Comparison of ENCODE assay signal across 14 cellular contexts in genomic region chr7:120961638-120962173, GRCh38.
"Had no signal": no experiment of that assay in that cellular context is flagged by ENCODE, and none has a peak within 500 bp of the region (broad histone marks: within the 10 kb centered on the region; RNA-seq: fewer than 3 reads in every experiment).

No MANE protein-coding gene starts in this region.

- H3K4me3 ChIP-seq: dorsolateral prefrontal cortex, psoas muscle, right lobe of liver, smooth muscle cell had no signal

- H3K27me3 Mint-ChIP-seq: activated naive CD4-positive, alpha-beta T cell treated with anti-CD3 and anti-CD28 coated beads, Interleukin-2, amount 10 ng/mL, durations not matched to agents 7 days and 5 days had no signal

- DNase-seq: activated CD4-positive, alpha-beta T cell treated with anti-CD3 and anti-CD28 coated beads, Interleukin-2, amount 50 U/mL, for 48 hours; activated CD4-positive, CD25-positive, alpha-beta regulatory T cell treated with anti-CD3 and anti-CD28 coated beads, Interleukin-2, amount 50 U/mL, for 72 hours; activated naive CD4-positive, alpha-beta T cell treated with anti-CD3 and anti-CD28 coated beads, Interleukin-2, amount 10 ng/mL, durations not matched to agents 7 days and 5 days; dorsolateral prefrontal cortex; foreskin fibroblast; hippocampal formation; left ventricle myocardium superior; mesendoderm; psoas muscle; right lobe of liver; T-helper 9 cell had no signal

- H3K9me3 Mint-ChIP-seq: activated naive CD4-positive, alpha-beta T cell treated with anti-CD3 and anti-CD28 coated beads, Interleukin-2, amount 10 ng/mL, durations not matched to agents 7 days and 5 days; neural crest cell had no signal

- ATAC-seq: esophagus mucosa, left ventricle myocardium superior, psoas muscle, right lobe of liver had no signal

- H3K27ac Mint-ChIP-seq: activated naive CD4-positive, alpha-beta T cell treated with anti-CD3 and anti-CD28 coated beads, Interleukin-2, amount 10 ng/mL, durations not matched to agents 7 days and 5 days had no signal

- H3K4me1 Mint-ChIP-seq: activated naive CD4-positive, alpha-beta T cell treated with anti-CD3 and anti-CD28 coated beads, Interleukin-2, amount 10 ng/mL, durations not matched to agents 7 days and 5 days had no signal

- H3K27ac ChIP-seq: dorsolateral prefrontal cortex, psoas muscle, right lobe of liver had no signal

- H3K27me3 ChIP-seq: dorsolateral prefrontal cortex, right lobe of liver had no signal

- H3K4me3 Mint-ChIP-seq: activated naive CD4-positive, alpha-beta T cell treated with anti-CD3 and anti-CD28 coated beads, Interleukin-2, amount 10 ng/mL, durations not matched to agents 7 days and 5 days; neural crest cell had no signal

- H3K9me3 ChIP-seq: psoas muscle, right lobe of liver had no signal
